In genomic region chr16:89351645-89352044, GRCh38 we compare ENCODE assay signal across 1 cellular context.
TF ChIP-seq lines count a peak whose summit lies in the region.

No MANE protein-coding gene starts in this region.

TF ChIP-seq in HepG2, 621 proteins besides CTCF, POLR2A, EP300 and RAD21 (continued from another document):
- TF ChIP-seq ZNF33A (CRISPR knock-in tag; IDR thresholded peaks at IDR 0.05; ENCODE audit: borderline replicate concordance) (no peak), RFXANK (CRISPR knock-in tag; IDR thresholded peaks at IDR 0.05) (no peak)
- TF ChIP-seq, protein P1, sequence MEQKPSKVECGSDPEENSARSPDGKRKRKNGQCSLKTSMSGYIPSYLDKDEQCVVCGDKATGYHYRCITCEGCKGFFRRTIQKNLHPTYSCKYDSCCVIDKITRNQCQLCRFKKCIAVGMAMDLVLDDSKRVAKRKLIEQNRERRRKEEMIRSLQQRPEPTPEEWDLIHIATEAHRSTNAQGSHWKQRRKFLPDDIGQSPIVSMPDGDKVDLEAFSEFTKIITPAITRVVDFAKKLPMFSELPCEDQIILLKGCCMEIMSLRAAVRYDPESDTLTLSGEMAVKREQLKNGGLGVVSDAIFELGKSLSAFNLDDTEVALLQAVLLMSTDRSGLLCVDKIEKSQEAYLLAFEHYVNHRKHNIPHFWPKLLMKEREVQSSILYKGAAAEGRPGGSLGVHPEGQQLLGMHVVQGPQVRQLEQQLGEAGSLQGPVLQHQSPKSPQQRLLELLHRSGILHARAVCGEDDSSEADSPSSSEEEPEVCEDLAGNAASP (CRISPR knock-in tag; IDR thresholded peaks at IDR 0.05; ENCODE audit: borderline replicate concordance): no peak
